Comparison of ENCODE assay signal across 8 cellular contexts in the genomic region with DNA sequence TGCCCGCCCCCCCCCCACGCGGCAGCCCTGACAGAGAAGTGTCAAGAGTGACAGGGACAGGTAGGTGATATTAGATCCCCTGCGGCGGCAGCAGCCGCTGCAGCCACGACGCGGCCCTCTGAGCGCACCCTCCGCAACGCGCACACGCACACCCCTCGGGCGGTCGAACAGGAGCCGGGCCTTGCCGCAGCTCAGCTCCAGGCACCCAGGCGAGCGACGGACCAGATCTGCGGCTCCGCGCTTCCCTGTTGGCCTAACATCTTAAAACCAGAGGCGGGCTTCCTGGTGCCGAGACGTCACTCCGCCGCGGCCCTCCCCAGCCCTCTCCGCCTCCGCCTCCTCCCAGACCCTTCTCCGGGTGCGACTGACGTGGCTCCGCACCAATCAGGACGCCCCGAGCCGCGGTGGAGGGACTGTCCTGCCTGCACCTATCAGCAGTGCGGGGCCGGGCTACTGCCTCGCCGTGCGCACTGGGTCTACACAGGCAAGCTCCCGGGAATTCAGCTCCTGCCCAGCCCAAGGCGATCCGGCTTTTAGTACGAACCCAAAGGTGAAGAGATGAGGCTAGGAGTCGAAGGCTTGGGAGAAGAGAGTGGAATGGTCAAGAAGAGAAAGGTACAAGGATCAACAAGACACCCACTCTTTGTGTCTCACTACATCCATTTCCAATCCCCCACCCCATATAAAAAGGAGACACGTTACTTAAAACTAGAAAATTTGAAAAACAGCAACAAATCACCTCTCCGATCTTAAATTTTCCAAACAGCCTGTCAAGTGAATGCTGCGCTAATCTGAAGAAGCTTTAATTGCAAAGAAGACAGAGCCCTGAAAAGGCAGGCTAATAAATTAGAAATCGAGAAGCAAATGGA.
A peak's percentile ranks its signal among the peaks of the same experiment; 100 is the strongest.
DNase-seq lines count a peak whose midpoint lies in the region; ATAC-seq and TF ChIP-seq lines count a peak whose summit lies in the region.

A gene (minus strand): TSS at position 237 of the 869 bp plus-strand sequence. CDS start 617 bp downstream, outside the sequence.

- H3K4me1 ChIP-seq in neuron (ENCODE audit: insufficient read depth, low read length) = peaks cover 6% of the 10 kb centered on the region

- TF ChIP-seq CTCF in fibroblast of mammary gland (conservative IDR thresholded peaks at IDR 0.05; ENCODE audit: control insufficient read depth, insufficient read depth, low read depth, low read length) = no peak

- peaks cover 99% of the 10 kb centered on the region for H3K27me3 ChIP-seq in neuron (ENCODE audit: insufficient read depth, low read length)

- no peaks in the 10 kb centered on the region for H3K9me3 ChIP-seq in neuron (ENCODE audit: low read length)

- peak; percentile 70 for ATAC-seq in GM21825 (IDR thresholded peaks at IDR 0.05; ENCODE audit: unreplicated experiment)

- H3K36me3 ChIP-seq in neuron (ENCODE audit: insufficient read depth, low read length) = no peaks in the 10 kb centered on the region

- H2AFZ ChIP-seq in neuron (ENCODE audit: low read depth, low read length) = peak within 1 kb of the TSS; percentile 72

- DNase-seq in GM03348 (ENCODE audit: low spot score) = peak; percentile 99
- peak; percentile 95 for DNase-seq in LoVo (ENCODE audit: low spot score)
- peak; percentile 53 to 58 for DNase-seq in activated CD4-positive, alpha-beta T cell treated with anti-CD3 and anti-CD28 coated beads, Interleukin-2, amount 50 U/mL, for 48 hours
- DNase-seq in fibroblast of mammary gland (ENCODE audit: low read depth) = peak; percentile 96
- DNase-seq in GM19240 (ENCODE audit: insufficient read length, low spot score) = no peak
- DNase-seq in NCI-H2029 (lab: John Stamatoyannopoulos, UW) = no peak

- H3K4me3 ChIP-seq in fibroblast of mammary gland (ENCODE audit: control insufficient read depth, low read depth, low read length) (peak within 1 kb of the TSS; percentile 68), neuron (ENCODE audit: low read length) (peak within 1 kb of the TSS; percentile 51)

Comparison
In these comparisons a context has a peak if more than half of its experiments do, and no peak if none do; other contexts are left out.
1. DNase-seq: peak in GM03348 (single experiment), LoVo (single experiment), activated CD4-positive, alpha-beta T cell treated with anti-CD3 and anti-CD28 coated beads, Interleukin-2, amount 50 U/mL, for 48 hours (2 of 2) and fibroblast of mammary gland (single experiment); none in GM19240 (single experiment) and NCI-H2029 (single experiment).